In genomic region chr3:57078366-57079220, GRCh38 we compare ENCODE assay signal across 8 cellular contexts. TPM values are rescaled to one million over a fixed set of nuclear protein-coding genes. Genes with fewer than 3 reads are reported as not detected.
DNase-seq lines count a peak whose midpoint lies in the region; ATAC-seq and TF ChIP-seq lines count a peak whose summit lies in the region.

No MANE protein-coding gene starts in this region.

- peak overlapping the region; percentile 73 for H3K9ac ChIP-seq in BLaER1

- in situ Hi-C loops in T47D (cut with HindIII; ENCODE audit: low pct_unique_long_range_greater_than_20kb, low sequenced_read_pairs) (no loop called here), gastrocnemius medialis (cut with MboI; ENCODE audit: low sequenced_read_pairs in 4 of 4) (no loop called here)

- H3K27ac ChIP-seq in BLaER1 (peak overlapping the region; percentile 64), gastrocnemius medialis (peak overlapping the region in 1 of 4 donors; percentile 8)

- H3K27me3 ChIP-seq in BLaER1 (peaks cover 18% of the 10 kb centered on the region), gastrocnemius medialis (peaks cover 9 to 24% (median 14%) of the 10 kb centered on the region in 3 donors)

- DNase-seq in RKO (ENCODE audit: low spot score) (peak; percentile 42), T47D (ENCODE audit: low read depth in 1 of 2, low spot score in 1 of 2) (peak; percentile 46 to 49), iPS-NIHi11 (ENCODE audit: low spot score) (peak; percentile 56), gastrocnemius medialis (peak; percentile 42 to 47), NCI-H2196 (lab: John Stamatoyannopoulos, UW; ENCODE audit: unreplicated experiment) (no peak)

- peak overlapping the region; percentile 99 for H3K4me2 ChIP-seq in BLaER1

- TF ChIP-seq POLR2A in gastrocnemius medialis (IDR thresholded peaks at IDR 0.05): no peak

- peak overlapping the region; percentile 72 for H3K4me3 ChIP-seq in BLaER1
- H3K4me3 ChIP-seq in gastrocnemius medialis: peak overlapping the region; percentile 60 to 83 (median 68)

- intact Hi-C loops in gastrocnemius medialis (cut with DNase I; ENCODE audit: low total_unique reads): loop anchor here (2.0 kb wide), 1 partner anchor 84 kb away; no protein-coding TSS in a partner anchor

- H3K36me3 ChIP-seq in BLaER1 (no peaks in the 10 kb centered on the region), gastrocnemius medialis (no peaks in the 10 kb centered on the region)

- H3K4me1 ChIP-seq in BLaER1: peaks cover 22% of the 10 kb centered on the region
- peaks cover 0 to 12% of the 10 kb centered on the region in 2 donors for H3K4me1 ChIP-seq in gastrocnemius medialis

- H3K9me3 ChIP-seq in BLaER1 (no peaks in the 10 kb centered on the region), gastrocnemius medialis (no peaks in the 10 kb centered on the region)

- peak; percentile 52 for ATAC-seq in GM19351 (IDR thresholded peaks at IDR 0.05; ENCODE audit: unreplicated experiment)
- ATAC-seq in gastrocnemius medialis: peak; percentile 58 to 72
- ATAC-seq in GM18907 (IDR thresholded peaks at IDR 0.05; ENCODE audit: unreplicated experiment): no peak

- no peaks in the 10 kb centered on the region for H4K20me1 ChIP-seq in BLaER1

- TF ChIP-seq CTCF in gastrocnemius medialis (IDR thresholded peaks at IDR 0.05 in 4 of 5, conservative IDR thresholded peaks at IDR 0.05 in 1 of 5): no peak

RNA-seq across cellular contexts. Expression of gene SPATA12, which starts 18.1 kb away (rescaled TPM):
- not detected for total RNA-seq in gastrocnemius medialis
